ENCODE assay signal across 17 cellular contexts in the genomic region with DNA sequence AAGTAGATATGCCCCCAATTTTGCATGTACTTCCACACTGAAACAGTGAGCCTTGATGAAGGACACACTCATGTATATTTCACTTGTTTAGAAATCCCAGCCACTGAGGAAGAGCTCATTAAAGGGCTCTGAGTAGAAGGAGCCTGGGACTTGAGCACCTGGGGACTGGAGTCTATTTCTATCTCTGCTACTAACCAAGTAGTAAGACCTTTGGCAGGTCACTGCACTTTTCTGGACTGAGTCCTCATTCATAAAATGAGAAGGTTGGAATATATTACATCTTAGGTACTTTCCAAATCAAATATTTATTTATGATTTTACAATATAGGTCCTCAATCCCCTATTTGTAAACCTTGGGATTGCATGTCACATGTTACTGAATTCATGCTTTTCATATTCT.
"Had no signal": no experiment of that assay in that cellular context is flagged by ENCODE, and none has a peak within 500 bp of the region (broad histone marks: within the 10 kb centered on the region; RNA-seq: fewer than 3 reads in every experiment).

No MANE protein-coding gene starts in this region.

- H3K27ac ChIP-seq: dorsolateral prefrontal cortex, heart right ventricle, left lung, lower lobe of right lung, skin epidermis, thoracic aorta, transverse colon had no signal

- DNase-seq: cortex of kidney; dorsolateral prefrontal cortex; effector CD8-positive, alpha-beta T cell; foreskin melanocyte; heart right ventricle; islet precursor cell; left lung; lower lobe of right lung; natural killer cell; sigmoid colon; stimulated activated CD4-positive, alpha-beta T cell treated with anti-CD3 and anti-CD28 coated beads, Interleukin-2, amount 100 ng/mL, for 24 hours; stimulated activated CD4-positive, alpha-beta T cell treated with anti-CD3 and anti-CD28 coated beads, Interleukin-4, amount 100 ng/mL, for 4 hours; stimulated activated naive B cell treated with anti-CD40 and anti-IgM and Interleukin-4, amounts not matched to agents 10 μg/mL and 1 μg/mL and 100 μg/mL, for 72 hours; stimulated activated naive CD8-positive, alpha-beta T cell treated with anti-CD3 and anti-CD28 coated beads, Interleukin-15, amount 100 ng/mL, for 72 hours; transverse colon had no signal

- H3K4me1 ChIP-seq: left lung, lower lobe of right lung, transverse colon had no signal

- H3K9me3 ChIP-seq: sigmoid colon, thoracic aorta, transverse colon had no signal

- ATAC-seq: left lung; lower lobe of right lung; natural killer cell; stimulated activated naive B cell treated with anti-CD40 and anti-IgM and Interleukin-4, amounts not matched to agents 10 μg/mL and 1 μg/mL and 100 μg/mL, for 72 hours; stimulated activated naive CD8-positive, alpha-beta T cell treated with anti-CD3 and anti-CD28 coated beads, Interleukin-15, amount 100 ng/mL, for 72 hours had no signal

- H3K27me3 ChIP-seq: dorsolateral prefrontal cortex, heart right ventricle, left lung, sigmoid colon, transverse colon had no signal

- H3K4me3 ChIP-seq: dorsolateral prefrontal cortex, heart right ventricle, left lung, lower lobe of right lung, sigmoid colon, skin epidermis, thoracic aorta, transverse colon had no signal

- H3K36me3 ChIP-seq: heart right ventricle, left lung, lower lobe of right lung, sigmoid colon, thoracic aorta, transverse colon had no signal
